ENCODE assay signal across 24 cellular contexts in genomic region chr6:44617416-44617815, GRCh38.
"Had no signal": no experiment of that assay in that cellular context is flagged by ENCODE, and none has a peak within 500 bp of the region (broad histone marks: within the 10 kb centered on the region; RNA-seq: fewer than 3 reads in every experiment).

No MANE protein-coding gene starts in this region.

- H3K36me3 Mint-ChIP-seq: mesothelial cell of epicardium had no signal

- DNase-seq: colonic mucosa; cortex of kidney; effector CD8-positive, alpha-beta T cell; effector memory CD8-positive, alpha-beta T cell; endodermal cell; erythroblast; esophagus squamous epithelium; foreskin fibroblast; foreskin melanocyte; gastrocnemius medialis; glutamatergic neuron; head of caudate nucleus; heart right ventricle; hippocampal formation; left cardiac atrium; left lung; left ventricle myocardium superior; lower lobe of right lung; mesenchymal stem cell; mucosa of descending colon had no signal

- H3K4me3 Mint-ChIP-seq: dendritic cell treated with granulocyte-macrophage colony-stimulating factor and Interleukin-4, amounts not matched to agents 40 ng/mL and 50 ng/mL, for 4 days; effector memory CD8-positive, alpha-beta T cell; endodermal cell; mesothelial cell of epicardium had no signal

- H3K4me3 ChIP-seq: colonic mucosa, esophagus squamous epithelium, gastrocnemius medialis, heart right ventricle, left lung, lower lobe of right lung, mucosa of descending colon had no signal

- H3K4me1 ChIP-seq: colonic mucosa, esophagus squamous epithelium, gastrocnemius medialis, left lung, lower lobe of right lung had no signal

- H3K4me1 Mint-ChIP-seq: mesothelial cell of epicardium had no signal

- H3K9me3 Mint-ChIP-seq: dendritic cell treated with granulocyte-macrophage colony-stimulating factor and Interleukin-4, amounts not matched to agents 40 ng/mL and 50 ng/mL, for 4 days; effector memory CD8-positive, alpha-beta T cell; endodermal cell; mesothelial cell of epicardium had no signal

- H3K9me3 ChIP-seq: colonic mucosa, esophagus squamous epithelium, gastrocnemius medialis, heart right ventricle, left lung, lower lobe of right lung, mucosa of descending colon had no signal

- H3K27ac ChIP-seq: colonic mucosa, epithelial cell of prostate, esophagus squamous epithelium, gastrocnemius medialis, heart right ventricle, left lung, lower lobe of right lung had no signal

- ATAC-seq: effector memory CD8-positive, alpha-beta T cell; esophagus mucosa; gastrocnemius medialis; heart right ventricle; left cardiac atrium; left lung; left ventricle myocardium superior; lower lobe of right lung; mucosa of descending colon had no signal

- H3K36me3 ChIP-seq: colonic mucosa, esophagus squamous epithelium, gastrocnemius medialis, heart right ventricle, left lung, lower lobe of right lung had no signal

- H3K27ac Mint-ChIP-seq: effector memory CD8-positive, alpha-beta T cell; endodermal cell; mesothelial cell of epicardium had no signal

- H3K27me3 ChIP-seq: colonic mucosa, esophagus squamous epithelium, gastrocnemius medialis, left lung had no signal
